In the genomic region with DNA sequence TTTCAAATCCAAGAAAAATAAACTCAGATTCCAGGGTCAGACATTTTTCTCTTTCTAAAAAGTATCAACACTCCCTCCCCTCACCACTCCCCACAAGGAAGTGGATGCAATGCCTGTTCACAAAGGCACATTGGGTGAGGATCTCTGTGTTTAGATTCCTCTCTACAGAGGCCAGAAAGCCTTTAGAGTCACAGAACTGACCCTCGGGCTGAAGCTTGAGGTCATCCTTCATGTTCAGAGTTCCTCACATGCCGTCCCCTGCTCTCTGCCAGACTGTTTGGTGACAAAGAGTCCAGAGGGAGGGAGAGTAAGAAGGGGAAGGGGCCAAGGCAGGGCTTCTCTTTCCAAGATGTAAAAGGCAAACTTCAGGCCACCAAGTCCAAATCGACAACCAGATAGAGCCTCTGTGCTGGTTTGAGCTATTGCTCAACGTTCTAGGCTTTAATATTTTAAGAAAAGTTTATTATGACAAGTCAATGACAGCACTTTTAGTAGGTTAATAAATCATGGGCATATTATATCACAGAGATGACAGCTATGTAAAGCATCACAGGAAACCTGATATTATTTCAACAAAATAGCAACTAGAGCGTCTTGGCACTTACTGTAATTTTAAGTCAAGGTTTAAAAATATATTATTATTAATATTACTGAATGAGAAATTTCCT, we compare ENCODE assay signal across 16 cellular contexts.
A peak's percentile ranks its signal among the peaks of the same experiment; 100 is the strongest.
DNase-seq lines count a peak whose midpoint lies in the region; ATAC-seq and TF ChIP-seq lines count a peak whose summit lies in the region.
"Had no signal": no experiment of that assay in that cellular context is flagged by ENCODE, and none has a peak within 500 bp of the region (broad histone marks: within the 10 kb centered on the region; RNA-seq: fewer than 3 reads in every experiment).

No MANE protein-coding gene starts in this region.

- H3K36me3 ChIP-seq in adrenal gland (replicated peaks in 1 of 2): no peaks in the 10 kb centered on the region
- no peaks in the 10 kb centered on the region for H3K36me3 ChIP-seq in neural progenitor cell
- H3K36me3 ChIP-seq in transverse colon: no peaks in the 10 kb centered on the region
- H3K36me3 ChIP-seq: Peyer's patch had no signal

- H3K4me1 ChIP-seq in adrenal gland (replicated peaks in 1 of 2): peaks cover 0 to 11% of the 10 kb centered on the region in 2 donors
- peaks cover 4% of the 10 kb centered on the region for H3K4me1 ChIP-seq in neural progenitor cell
- peaks cover 0 to 5% (median 0%) of the 10 kb centered on the region in 4 donors for H3K4me1 ChIP-seq in transverse colon
- H3K4me1 ChIP-seq: Peyer's patch had no signal

- no peak overlapping the region for H3K27ac Mint-ChIP-seq in neural progenitor cell

- H3K27me3 Mint-ChIP-seq in neural progenitor cell (ENCODE audit: insufficient read depth, low read depth): no peaks in the 10 kb centered on the region

- H4K20me1 ChIP-seq in neural progenitor cell (ENCODE audit: low read depth): no peaks in the 10 kb centered on the region

- WGBS in adrenal gland, 4 donors: 32 to 53% (median 47%) methylated on average over 4 to 5 of the region's 5 CpGs
- 50 to 59% methylated on average over 3 to 5 of the region's 5 CpGs for WGBS in transverse colon (ENCODE audit: low coverage in 1 of 2), 2 donors

- TF ChIP-seq CTCF in adrenal gland (IDR thresholded peaks at IDR 0.05) (no peak), fibroblast of the aortic adventitia (IDR thresholded peaks at IDR 0.05; ENCODE audit: insufficient read depth, low read length) (no peak), neural progenitor cell (IDR thresholded peaks at IDR 0.05) (no peak), transverse colon (IDR thresholded peaks at IDR 0.05) (no peak)

- H3K27ac ChIP-seq in adrenal gland (peak overlapping the region in 1 of 5 donors; percentile 43), neural progenitor cell (no peak overlapping the region), transverse colon (peak overlapping the region; percentile 15 to 52 (median 32))

- peak overlapping the region; percentile 10 for H2AFZ ChIP-seq in neural progenitor cell (replicated peaks)

- intact Hi-C loops in adrenal gland (cut with DNase I) (no loop called here), transverse colon (cut with DNase I; ENCODE audit: low total_unique reads) (no loop called here)

- no peaks in the 10 kb centered on the region for H3K9me3 Mint-ChIP-seq in neural progenitor cell

- in situ Hi-C loops in transverse colon (cut with MboI; ENCODE audit: low pct_ligation_motif_present in 1 of 4, low pct_unique_long_range_greater_than_20kb in 1 of 4, low sequenced_read_pairs in 3 of 4): no loop called here

- no peaks in the 10 kb centered on the region for H3K27me3 ChIP-seq in adrenal gland
- H3K27me3 ChIP-seq in neural progenitor cell: no peaks in the 10 kb centered on the region
- H3K27me3 ChIP-seq in transverse colon: no peaks in the 10 kb centered on the region
- H3K27me3 ChIP-seq: Peyer's patch had no signal

- no peak for ATAC-seq in GM18498 (IDR thresholded peaks at IDR 0.05; ENCODE audit: unreplicated experiment)
- ATAC-seq in GM18519 (IDR thresholded peaks at IDR 0.05; ENCODE audit: low FRiP score, unreplicated experiment): no peak
- ATAC-seq in HG02678 (IDR thresholded peaks at IDR 0.05; ENCODE audit: unreplicated experiment): no peak
- ATAC-seq: K562 had no signal

- H3K4me1 Mint-ChIP-seq in neural progenitor cell: no peaks in the 10 kb centered on the region

- no peak for TF ChIP-seq POLR2A in adrenal gland (IDR thresholded peaks at IDR 0.05)
- TF ChIP-seq POLR2A in transverse colon (IDR thresholded peaks at IDR 0.05): no peak

- no peak for TF ChIP-seq EP300 in transverse colon (IDR thresholded peaks at IDR 0.05; ENCODE audit: low read depth)

- H3K4me3 ChIP-seq in adrenal gland (no peak overlapping the region), fibroblast of the aortic adventitia (ENCODE audit: low read depth, low read length) (no peak overlapping the region), neural progenitor cell (no peak overlapping the region), transverse colon (no peak overlapping the region)
- H3K4me3 ChIP-seq: K562, Peyer's patch had no signal

- peak in 5 of 7 donors; percentile 21 to 77 (median 40) for DNase-seq in adrenal gland
- DNase-seq in fibroblast of the aortic adventitia (ENCODE audit: low read depth): peak; percentile 22
- no peak for DNase-seq in neural progenitor cell (ENCODE audit: low spot score)
- DNase-seq in transverse colon: no peak
- DNase-seq: activated CD4-positive, alpha-beta T cell treated with anti-CD3 and anti-CD28 coated beads for 4 hours; anterior cingulate cortex; COR-L47; cortex of kidney; mesendoderm; NCI-H748 treated with DMSO at 0.1 percent for 48 hours; Peyer's patch; stimulated activated CD4-positive, alpha-beta T cell treated with anti-CD3 and anti-CD28 coated beads, Interleukin-4, amount 100 ng/mL, for 1 hour had no signal

- no peak overlapping the region for H3K4me2 ChIP-seq in neural progenitor cell

- H3K4me3 Mint-ChIP-seq in neural progenitor cell: no peak overlapping the region

- H3K9ac ChIP-seq in neural progenitor cell: no peak overlapping the region

- no peaks in the 10 kb centered on the region for H3K9me3 ChIP-seq in adrenal gland (replicated peaks in 1 of 3)
- H3K9me3 ChIP-seq in neural progenitor cell (ENCODE audit: low read depth): no peaks in the 10 kb centered on the region
- no peaks in the 10 kb centered on the region for H3K9me3 ChIP-seq in transverse colon
- H3K9me3 ChIP-seq: Peyer's patch had no signal

- H3F3A ChIP-seq in neural progenitor cell (ENCODE audit: low read depth): no peaks in the 10 kb centered on the region

- no peaks in the 10 kb centered on the region for H3K36me3 Mint-ChIP-seq in neural progenitor cell

- H3K79me2 ChIP-seq in neural progenitor cell (ENCODE audit: low read depth): no peaks in the 10 kb centered on the region

Comparison
In these comparisons a context has a peak if more than half of its experiments do, and no peak if none do; other contexts are left out.
1. DNase-seq: peak in adrenal gland (5 of 7) and fibroblast of the aortic adventitia (single experiment); none in neural progenitor cell (single experiment) and transverse colon (single experiment).